ENCODE assay signal across 20 cellular contexts in genomic region chr18:26637983-26638382, GRCh38.
"Had no signal": no experiment of that assay in that cellular context is flagged by ENCODE, and none has a peak within 500 bp of the region (broad histone marks: within the 10 kb centered on the region; RNA-seq: fewer than 3 reads in every experiment).

No MANE protein-coding gene starts in this region.

- H3K36me3 ChIP-seq: gastroesophageal sphincter, heart left ventricle, left lung, lower lobe of right lung had no signal

- H3K36me3 Mint-ChIP-seq: mesothelial cell of epicardium had no signal

- H3K27ac ChIP-seq: coronary artery, epithelial cell of prostate, foreskin keratinocyte, gastroesophageal sphincter, heart left ventricle, hepatocyte, left lung, lower lobe of right lung had no signal

- ATAC-seq: effector memory CD8-positive, alpha-beta T cell; esophagus mucosa; foreskin keratinocyte; gastroesophageal sphincter; heart left ventricle; left cardiac atrium; left lung; left ventricle myocardium superior; lower lobe of right lung; mucosa of descending colon had no signal

- H3K4me3 Mint-ChIP-seq: effector memory CD8-positive, alpha-beta T cell; endodermal cell; mesothelial cell of epicardium had no signal

- H3K9me3 Mint-ChIP-seq: effector memory CD8-positive, alpha-beta T cell; endodermal cell; mesothelial cell of epicardium had no signal

- H3K27me3 ChIP-seq: gastroesophageal sphincter, hepatocyte had no signal

- H3K9me3 ChIP-seq: gastroesophageal sphincter, heart left ventricle, left lung, lower lobe of right lung, mucosa of descending colon had no signal

- H3K27ac Mint-ChIP-seq: effector memory CD8-positive, alpha-beta T cell; endodermal cell; mesothelial cell of epicardium had no signal

- H3K4me3 ChIP-seq: coronary artery, gastroesophageal sphincter, heart left ventricle, hepatocyte, left lung, lower lobe of right lung, mucosa of descending colon had no signal

- H3K4me1 Mint-ChIP-seq: mesothelial cell of epicardium had no signal

- H3K4me1 ChIP-seq: foreskin keratinocyte, gastroesophageal sphincter, lower lobe of right lung had no signal

- DNase-seq: dermis blood vessel endothelial cell; effector CD8-positive, alpha-beta T cell; effector memory CD8-positive, alpha-beta T cell; endodermal cell; erythroblast; foreskin keratinocyte; heart left ventricle; hypothalamus; left cardiac atrium; left lung; left ventricle myocardium superior; lower lobe of right lung; mesenchymal stem cell; mucosa of descending colon had no signal
